Comparison of ENCODE assay signal across 1 cellular context in genomic region chr12:104309446-104309993, GRCh38.
TF ChIP-seq lines count a peak whose summit lies in the region.

No MANE protein-coding gene starts in this region.

TF ChIP-seq in HepG2, 621 proteins besides CTCF, POLR2A, EP300 and RAD21:
- peak; percentile 84 for TF ChIP-seq RBM22 (optimal IDR thresholded peaks at IDR 0.05; ENCODE audit: low read length)
- TF ChIP-seq, protein P1, sequence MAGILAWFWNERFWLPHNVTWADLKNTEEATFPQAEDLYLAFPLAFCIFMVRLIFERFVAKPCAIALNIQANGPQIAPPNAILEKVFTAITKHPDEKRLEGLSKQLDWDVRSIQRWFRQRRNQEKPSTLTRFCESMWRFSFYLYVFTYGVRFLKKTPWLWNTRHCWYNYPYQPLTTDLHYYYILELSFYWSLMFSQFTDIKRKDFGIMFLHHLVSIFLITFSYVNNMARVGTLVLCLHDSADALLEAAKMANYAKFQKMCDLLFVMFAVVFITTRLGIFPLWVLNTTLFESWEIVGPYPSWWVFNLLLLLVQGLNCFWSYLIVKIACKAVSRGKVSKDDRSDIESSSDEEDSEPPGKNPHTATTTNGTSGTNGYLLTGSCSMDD (CRISPR knock-in tag; IDR thresholded peaks at IDR 0.05): no peak
